ENCODE assay signal across 11 cellular contexts in the genomic region with DNA sequence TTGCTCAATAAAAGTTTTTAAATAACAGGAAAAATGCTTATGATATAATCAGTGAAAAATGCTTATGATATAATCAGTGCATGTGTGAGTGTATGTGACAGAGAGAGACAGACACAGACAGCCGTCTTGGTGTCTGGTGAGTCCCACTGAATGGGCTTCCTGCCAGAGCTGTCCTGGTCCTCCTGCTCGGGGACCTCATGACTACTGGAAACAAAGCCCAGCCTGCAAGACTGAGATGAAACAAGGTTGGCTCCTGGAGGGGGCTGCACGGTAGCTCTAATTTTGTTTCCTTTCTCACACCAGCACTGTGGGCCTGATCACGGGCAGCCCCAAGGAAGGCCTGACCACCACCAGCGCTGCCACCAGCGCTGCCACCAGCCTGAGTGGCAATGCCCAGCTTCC. TPM values are rescaled to one million over a fixed set of nuclear protein-coding genes. Genes with fewer than 3 reads are reported as not detected.
DNase-seq lines count a peak whose midpoint lies in the region; ATAC-seq and TF ChIP-seq lines count a peak whose summit lies in the region.
"Had no signal": no experiment of that assay in that cellular context is flagged by ENCODE, and none has a peak within 500 bp of the region (broad histone marks: within the 10 kb centered on the region; RNA-seq: fewer than 3 reads in every experiment).

No MANE protein-coding gene starts in this region.

- TF ChIP-seq CTCF in fibroblast of pulmonary artery (IDR thresholded peaks at IDR 0.05; ENCODE audit: low read length, missing control alignments) (no peak), omental fat pad (IDR thresholded peaks at IDR 0.05) (no peak), GM13976 (IDR thresholded peaks at IDR 0.05; ENCODE audit: borderline replicate concordance, control extremely low read depth, extremely low read depth, insufficient read depth, missing control alignments) (no peak)

- H3K4me3 ChIP-seq in fibroblast of pulmonary artery (replicated peaks; ENCODE audit: low read depth, low read length): no peak overlapping the region
- H3K4me3 ChIP-seq: BLaER1 had no signal

- ATAC-seq in omental fat pad (ENCODE audit: low FRiP score): no peak
- ATAC-seq in GM18870 (IDR thresholded peaks at IDR 0.05; ENCODE audit: unreplicated experiment): no peak

- DNase-seq in AG08395 (ENCODE audit: low spot score) (peak; percentile 59), RPMI7951 (ENCODE audit: low read depth) (peak; percentile 72), fibroblast of pulmonary artery (ENCODE audit: low read depth) (peak; percentile 45), omental fat pad (ENCODE audit: low spot score) (peak; percentile 29), GM13976 (ENCODE audit: low spot score) (no peak), retina (no peak), AG08396 (ENCODE audit: low spot score) (no peak)
- DNase-seq: activated CD4-positive, alpha-beta memory T cell treated with anti-CD3 and anti-CD28 coated beads, Interleukin-2, amount 10 ng/mL, durations not matched to agents 7 days and 5 days; NCI-H1092 treated with DMSO at 0.1 percent for 48 hours had no signal

- in situ Hi-C loops in GM13976 (cut with MboI; ENCODE audit: low sequenced_read_pairs, unreplicated experiment): no loop called here

RNA-seq across cellular contexts. Expression of a gene that starts 57.3 kb away (rescaled TPM):
- total RNA-seq in RPMI7951 (2014; rRNA removed; shearing (Covaris generic)): 308 and 390 TPM in 2 replicates
- 100 to 1,000 TPM in 3 of 4 donors, 10 to 100 TPM in 1; 72.8 to 223 (median 178) TPM for total RNA-seq in omental fat pad

Comparison
In these comparisons a context has a peak if more than half of its experiments do, and no peak if none do; other contexts are left out.
1. DNase-seq: peak in AG08395 (single experiment), RPMI7951 (single experiment), fibroblast of pulmonary artery (single experiment) and omental fat pad (single experiment); none in GM13976 (single experiment), retina (single experiment) and AG08396 (single experiment).